ENCODE assay signal across 13 cellular contexts in the genomic region with DNA sequence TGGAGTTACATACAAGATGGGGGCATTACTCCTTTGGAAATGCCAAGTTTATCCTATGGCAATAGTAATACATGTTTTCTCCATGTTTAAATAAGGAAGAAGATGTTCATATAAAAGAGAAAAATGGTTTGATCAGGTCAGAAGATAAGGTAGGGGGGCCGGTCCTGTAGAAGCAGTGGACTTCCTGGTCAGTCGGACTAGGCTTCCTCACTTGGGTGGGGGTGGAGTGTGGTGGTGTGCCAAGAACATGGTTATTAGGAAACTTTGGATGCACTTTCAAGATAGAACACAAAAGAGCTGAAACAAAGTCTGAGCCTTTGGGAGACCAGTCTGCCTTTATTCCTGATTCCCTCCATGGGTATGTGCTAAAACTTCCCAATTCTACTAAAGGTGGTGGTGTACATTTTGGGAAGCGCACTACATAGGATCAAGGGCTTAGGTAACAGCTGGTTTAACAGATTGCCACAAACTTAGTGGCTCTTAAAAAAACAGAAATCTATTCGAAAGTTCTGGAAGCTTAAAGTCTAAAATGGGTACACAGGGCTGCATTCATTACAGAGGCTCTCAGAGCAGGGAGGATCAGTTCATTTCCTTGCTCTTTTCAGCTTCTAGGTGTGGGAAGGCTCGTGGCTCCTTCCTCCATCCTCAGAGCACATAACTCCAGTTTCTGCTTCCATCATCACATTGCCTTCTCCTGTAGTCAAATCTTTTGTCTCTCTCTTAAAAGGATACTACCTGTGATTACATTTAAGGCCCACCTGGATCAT.
A peak's percentile ranks its signal among the peaks of the same experiment; 100 is the strongest.
DNase-seq lines count a peak whose midpoint lies in the region; ATAC-seq and TF ChIP-seq lines count a peak whose summit lies in the region.
"Had no signal": no experiment of that assay in that cellular context is flagged by ENCODE, and none has a peak within 500 bp of the region (broad histone marks: within the 10 kb centered on the region; RNA-seq: fewer than 3 reads in every experiment).

No MANE protein-coding gene starts in this region.

- intact Hi-C loops in colonic mucosa (cut with DNase I), result no loop called here

- H3K4me1 ChIP-seq in adipocyte (ENCODE audit: control insufficient read depth, insufficient read depth, low read length) (peaks cover 12% of the 10 kb centered on the region), colonic mucosa (no peaks in the 10 kb centered on the region), gastroesophageal sphincter (peaks cover 0 to 20% (median 6%) of the 10 kb centered on the region in 3 donors)

- no peaks in the 10 kb centered on the region for H3K9me3 ChIP-seq in adipocyte (ENCODE audit: control insufficient read depth, low read length)
- H3K9me3 ChIP-seq in colonic mucosa, result no peaks in the 10 kb centered on the region
- H3K9me3 ChIP-seq in gastroesophageal sphincter, result no peaks in the 10 kb centered on the region

- no peak for TF ChIP-seq CTCF in fibroblast of the aortic adventitia (IDR thresholded peaks at IDR 0.05; ENCODE audit: insufficient read depth, low read length)
- no peak for TF ChIP-seq CTCF in colonic mucosa (IDR thresholded peaks at IDR 0.05)
- no peak for TF ChIP-seq CTCF in gastroesophageal sphincter (IDR thresholded peaks at IDR 0.05)

- H3K9ac ChIP-seq in adipocyte (ENCODE audit: low read length) (no peak overlapping the region), colonic mucosa (ENCODE audit: low read depth in 2 of 2, low read length in 2 of 2) (no peak overlapping the region)

- no peak for TF ChIP-seq EP300 in gastroesophageal sphincter (IDR thresholded peaks at IDR 0.05)

- H3K27me3 ChIP-seq in adipocyte (replicated peaks; ENCODE audit: control insufficient read depth, insufficient read depth, low read length) (no peaks in the 10 kb centered on the region), colonic mucosa (no peaks in the 10 kb centered on the region), gastroesophageal sphincter (no peaks in the 10 kb centered on the region)

- H3K36me3 ChIP-seq in adipocyte (ENCODE audit: control insufficient read depth, insufficient read depth, low read length, severe bottlenecking), result peaks cover 97% of the 10 kb centered on the region
- peaks cover 18% of the 10 kb centered on the region for H3K36me3 ChIP-seq in colonic mucosa
- peaks cover 2 to 100% of the 10 kb centered on the region in 2 donors for H3K36me3 ChIP-seq in gastroesophageal sphincter

- no peak for TF ChIP-seq POLR2A in gastroesophageal sphincter (IDR thresholded peaks at IDR 0.05)

- no peak overlapping the region for H3K4me3 ChIP-seq in adipocyte (ENCODE audit: low read length)
- no peak overlapping the region for H3K4me3 ChIP-seq in fibroblast of the aortic adventitia (ENCODE audit: low read depth, low read length)
- no peak overlapping the region for H3K4me3 ChIP-seq in colonic mucosa
- no peak overlapping the region for H3K4me3 ChIP-seq in gastroesophageal sphincter

- DNase-seq in AG20443 (ENCODE audit: low spot score) (peak; percentile 35), adipocyte (ENCODE audit: low read depth) (peak; percentile 20), fibroblast of the aortic adventitia (ENCODE audit: low read depth) (peak; percentile 41), mucosa of gallbladder (ENCODE audit: low spot score) (peak; percentile 46), colonic mucosa (no peak)
- DNase-seq: cerebellar nuclear complex; H7; NCI-H1417 treated with DMSO at 0.1 percent for 48 hours; stimulated activated naive CD8-positive, alpha-beta T cell treated with anti-CD3 and anti-CD28 coated beads, Interleukin-15, Interleukin-2, amounts not matched to agents 100 U/mL and 50 U/mL, for 24 hours had no signal

- ATAC-seq in GM18873 (IDR thresholded peaks at IDR 0.05; ENCODE audit: low FRiP score, unreplicated experiment), result no peak
- no peak for ATAC-seq in GM21786 (IDR thresholded peaks at IDR 0.05; ENCODE audit: unreplicated experiment)
- no peak for ATAC-seq in gastroesophageal sphincter
- ATAC-seq: stimulated activated naive CD8-positive, alpha-beta T cell treated with anti-CD3 and anti-CD28 coated beads, Interleukin-15, Interleukin-2, amounts not matched to agents 100 U/mL and 50 U/mL, for 24 hours had no signal

- H3K27ac ChIP-seq in colonic mucosa (no peak overlapping the region), gastroesophageal sphincter (peak overlapping the region in 2 of 4 donors; percentile 18 to 43)
- H3K27ac ChIP-seq: epithelial cell of prostate had no signal

- WGBS in gastroesophageal sphincter (ENCODE audit: low coverage in 1 of 2), 2 donors, result 59 to 62% methylated on average over 5 of the region's 5 CpGs
